In the genomic region with DNA sequence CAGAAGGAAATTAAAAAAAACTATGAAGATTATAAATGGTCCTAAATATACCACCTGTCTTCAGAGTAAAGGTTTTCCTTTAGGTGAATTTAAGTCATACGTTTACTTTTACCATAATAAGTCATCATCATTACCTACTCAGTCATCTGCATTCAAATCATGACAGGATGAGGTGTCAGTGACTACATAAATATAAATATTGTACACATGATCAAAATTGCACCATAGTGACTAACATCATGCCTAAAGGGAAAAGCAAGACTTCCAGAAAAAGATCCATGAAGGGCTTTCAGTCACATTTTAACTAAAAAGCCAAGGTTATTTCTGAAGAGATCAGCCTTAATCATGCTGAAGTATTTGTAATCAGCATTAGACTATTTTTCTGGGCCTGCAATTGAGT, we compare ENCODE assay signal across 24 cellular contexts.
"Had no signal": no experiment of that assay in that cellular context is flagged by ENCODE, and none has a peak within 500 bp of the region (broad histone marks: within the 10 kb centered on the region; RNA-seq: fewer than 3 reads in every experiment).

No MANE protein-coding gene starts in this region.

- DNase-seq: activated CD4-positive, alpha-beta memory T cell treated with anti-CD3 and anti-CD28 coated beads for 36 hours; activated CD4-positive, alpha-beta T cell treated with anti-CD3 and anti-CD28 coated beads, Interleukin-2, amount 10 ng/mL, durations not matched to agents 24 days and 14 days; activated CD4-positive, CD25-positive, alpha-beta regulatory T cell treated with anti-CD3 and anti-CD28 coated beads, Interleukin-2, amount 50 U/mL, for 72 hours; activated CD8-positive, alpha-beta memory T cell treated with anti-CD3 and anti-CD28 coated beads, Interleukin-2, amount 50 U/mL, for 4 hours; activated effector memory CD4-positive, alpha-beta T cell treated with anti-CD3 and anti-CD28 coated beads, Interleukin-2, amount 50 U/mL, for 16 hours; activated naive CD4-positive, alpha-beta T cell treated with anti-CD3 and anti-CD28 coated beads for 36 hours; activated naive CD8-positive, alpha-beta T cell treated with anti-CD3 and anti-CD28 coated beads for 36 hours; activated T-cell treated with anti-CD3 and anti-CD28 coated beads, Interleukin-2, amount 50 U/mL, for 1 hour; amygdala; dermis blood vessel endothelial cell; effector CD4-positive, alpha-beta T cell; hippocampal formation; left colon; naive B cell; nephron progenitor cell; ovary; retina; stimulated activated CD4-positive, alpha-beta T cell treated with anti-CD3 and anti-CD28 coated beads, Interleukin-12 subunit alpha, Interleukin-12 subunit beta, amount 100 ng/mL, for 4 hours; stimulated activated CD4-positive, alpha-beta T cell treated with anti-CD3 and anti-CD28 coated beads, Interleukin-4, amount 100 ng/mL, for 1 hour; stimulated activated naive CD8-positive, alpha-beta T cell treated with anti-CD3 and anti-CD28 coated beads, Interleukin-15, Interleukin-2, amounts not matched to agents 100 U/mL and 50 U/mL, for 24 hours; T-helper 9 cell; uterus had no signal

- H3K27ac ChIP-seq: gastroesophageal sphincter, ovary, skin epidermis, uterus had no signal

- H3K4me3 ChIP-seq: gastroesophageal sphincter, ovary, skin epidermis, uterus had no signal
